31 cellular contexts compared by ENCODE assay signal in the genomic region with DNA sequence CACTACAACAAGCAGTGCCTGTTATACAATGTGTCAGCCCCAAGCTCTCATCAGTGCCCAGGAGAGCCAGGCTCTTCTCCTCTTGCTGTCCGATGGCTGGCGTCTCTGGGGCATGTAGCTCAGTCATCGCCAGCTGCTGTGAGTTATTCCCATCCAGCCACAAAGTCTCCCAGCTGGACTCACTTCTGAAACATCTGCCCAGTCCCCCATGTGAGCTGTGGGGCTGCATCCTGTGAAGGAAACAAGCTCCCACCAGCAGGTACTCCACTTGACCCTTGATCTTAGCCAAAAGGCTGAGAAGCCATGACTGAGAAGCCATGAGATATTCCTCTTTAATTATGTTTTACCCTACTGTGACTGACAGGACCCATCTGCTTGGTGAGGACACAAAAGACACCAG.
"Had no signal": no experiment of that assay in that cellular context is flagged by ENCODE, and none has a peak within 500 bp of the region (broad histone marks: within the 10 kb centered on the region; RNA-seq: fewer than 3 reads in every experiment).

No MANE protein-coding gene starts in this region.

- H3K4me1 ChIP-seq: body of pancreas, gastrocnemius medialis, left ventricle myocardium inferior, stomach, thyroid gland, upper lobe of right lung had no signal

- H3K27ac ChIP-seq: body of pancreas, epithelial cell of prostate, gastrocnemius medialis, hepatocyte, left ventricle myocardium inferior, ovary, right lobe of liver, skin epidermis, stomach, thyroid gland, upper lobe of right lung, WERI-Rb-1 had no signal

- H3K4me3 ChIP-seq: body of pancreas, gastrocnemius medialis, hepatocyte, left ventricle myocardium inferior, lung, mucosa of descending colon, ovary, right lobe of liver, skin epidermis, stomach, thyroid gland, upper lobe of right lung had no signal

- H3K4me2 ChIP-seq: hepatocyte had no signal

- H3K36me3 ChIP-seq: gastrocnemius medialis, left ventricle myocardium inferior, ovary, right lobe of liver, stomach, thyroid gland, upper lobe of right lung, WERI-Rb-1 had no signal

- H3K4me3 Mint-ChIP-seq: activated naive CD8-positive, alpha-beta T cell; naive B cell; stimulated activated naive B cell treated with anti-CD40 and anti-IgM and Interleukin-4, amounts not matched to agents 10 μg/mL and 1 μg/mL and 100 μg/mL, for 72 hours had no signal

- H3K27me3 ChIP-seq: body of pancreas, gastrocnemius medialis, hepatocyte, ovary, right lobe of liver, stomach, thyroid gland, upper lobe of right lung had no signal

- H2AFZ ChIP-seq: hepatocyte had no signal

- FAIRE-seq: colon, endometrium had no signal

- H3K4me1 Mint-ChIP-seq: naive B cell; stimulated activated naive B cell treated with anti-CD40 and anti-IgM and Interleukin-4, amounts not matched to agents 10 μg/mL and 1 μg/mL and 100 μg/mL, for 72 hours had no signal

- ATAC-seq: activated CD4-positive, CD25-positive, alpha-beta regulatory T cell treated with anti-CD3 and anti-CD28 coated beads, Interleukin-2, amount 50 U/mL, for 24 hours; body of pancreas; gastrocnemius medialis; mucosa of descending colon; stimulated activated naive B cell treated with anti-CD40 and anti-IgM and Interleukin-4, amounts not matched to agents 10 μg/mL and 1 μg/mL and 100 μg/mL, for 72 hours had no signal

- H3K9me3 Mint-ChIP-seq: stimulated activated naive B cell treated with anti-CD40 and anti-IgM and Interleukin-4, amounts not matched to agents 10 μg/mL and 1 μg/mL and 100 μg/mL, for 72 hours had no signal

- H3K27me3 Mint-ChIP-seq: activated naive CD8-positive, alpha-beta T cell had no signal

- H3K79me2 ChIP-seq: hepatocyte had no signal

- H3K36me3 Mint-ChIP-seq: activated naive CD8-positive, alpha-beta T cell; naive B cell; stimulated activated naive B cell treated with anti-CD40 and anti-IgM and Interleukin-4, amounts not matched to agents 10 μg/mL and 1 μg/mL and 100 μg/mL, for 72 hours had no signal

- H3K27ac Mint-ChIP-seq: activated naive CD8-positive, alpha-beta T cell; naive B cell; progenitor cell of endocrine pancreas; stimulated activated naive B cell treated with anti-CD40 and anti-IgM and Interleukin-4, amounts not matched to agents 10 μg/mL and 1 μg/mL and 100 μg/mL, for 72 hours had no signal

- H3K9me3 ChIP-seq: body of pancreas, gastrocnemius medialis, left ventricle myocardium inferior, mucosa of descending colon, ovary, right lobe of liver, stomach, thyroid gland, upper lobe of right lung had no signal

- DNase-seq: activated CD4-positive, alpha-beta T cell treated with anti-CD3 and anti-CD28 coated beads for 48 hours; activated CD4-positive, alpha-beta T cell treated with anti-CD3 and anti-CD28 coated beads, Interleukin-2, amount 50 U/mL, for 48 hours; activated CD8-positive, alpha-beta memory T cell treated with anti-CD3 and anti-CD28 coated beads for 24 hours; activated effector memory CD4-positive, alpha-beta T cell treated with Interleukin-2 at 50 U/mL for 16 hours; activated naive CD4-positive, alpha-beta T cell treated with Interleukin-2 at 50 U/mL for 16 hours; anterior cingulate cortex; body of pancreas; dermis blood vessel endothelial cell; effector CD4-positive, alpha-beta T cell; gastrocnemius medialis; islet precursor cell; left ventricle myocardium inferior; mucosa of descending colon; naive B cell; ovary; right lobe of liver; stimulated activated CD4-positive, alpha-beta T cell treated with anti-CD3 and anti-CD28 coated beads, Interleukin-1b, Interleukin-23, amount 100 ng/mL, for 48 hours; stimulated activated naive B cell treated with anti-CD40 and anti-IgM and Interleukin-4, amounts not matched to agents 10 μg/mL and 1 μg/mL and 100 μg/mL, for 72 hours; stomach; thyroid gland; upper lobe of right lung; WERI-Rb-1 had no signal
